In the genomic region with DNA sequence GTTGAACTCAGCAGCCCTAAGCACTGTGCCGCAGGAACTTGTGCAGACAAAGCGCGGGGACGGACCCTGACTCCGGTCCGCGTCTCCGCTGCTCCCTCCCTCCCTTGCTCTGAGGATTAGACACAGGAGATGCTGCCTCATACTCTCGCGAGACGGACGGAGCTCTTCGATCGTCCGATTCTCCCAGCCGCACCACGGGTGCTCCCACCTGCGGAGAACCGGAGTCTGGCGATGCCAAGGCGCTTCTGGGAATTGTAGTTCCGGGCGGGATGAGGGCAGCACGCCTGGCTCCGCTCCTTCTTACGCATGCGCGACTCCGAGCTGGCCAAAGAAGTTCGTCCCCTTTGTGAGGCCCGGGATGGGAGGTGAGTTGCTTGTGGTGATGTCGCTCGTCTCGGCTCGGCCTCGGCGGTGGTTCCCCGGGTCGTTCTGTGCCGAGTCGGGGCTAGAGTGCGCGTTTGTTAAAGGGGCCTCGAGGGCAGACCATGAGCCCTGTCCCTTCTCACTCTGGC, we compare ENCODE assay signal across 8 cellular contexts. TPM values are rescaled to one million over a fixed set of nuclear protein-coding genes. Genes with fewer than 3 reads are reported as not detected.
DNase-seq lines count a peak whose midpoint lies in the region; ATAC-seq and TF ChIP-seq lines count a peak whose summit lies in the region.
"Not testable (repeated sequence)": the region's sequence is repeated elsewhere in the genome, so short reads cannot be mapped to it uniquely, and the experiment has no call there.

A gene (plus strand): TSS at position 340 of the 512 bp plus-strand sequence. CDS start 578 bp downstream, outside the sequence.

- CTCF ChIA-PET in activated CD4-positive, alpha-beta T cell treated with anti-CD3 and anti-CD28 coated beads for 36 hours (lab: Charles Lee), result not testable (repeated sequence)

- POLR2A ChIA-PET in activated CD4-positive, alpha-beta T cell treated with anti-CD3 and anti-CD28 coated beads for 36 hours (lab: Charles Lee), result not testable (repeated sequence)

- H3K9ac ChIP-seq in BLaER1, result peak within 1 kb of the TSS; percentile 80

- H3K9me3 ChIP-seq in BLaER1, result peaks cover 24% of the 10 kb centered on the region

- not testable (repeated sequence) for H3K4me1 Mint-ChIP-seq in activated CD4-positive, alpha-beta T cell treated with anti-CD3 and anti-CD28 coated beads for 36 hours

- intact Hi-C loops in activated CD4-positive, alpha-beta T cell treated with anti-CD3 and anti-CD28 coated beads for 36 hours (cut with DNase I, micrococcal nuclease), result loop anchor here in 1 of 2 experiments (1.0 kb wide), 1 partner anchor 15 kb away; a partner anchor contains a TSS

- peak within 1 kb of the TSS; percentile 83 for H3K4me3 Mint-ChIP-seq in activated CD4-positive, alpha-beta T cell treated with anti-CD3 and anti-CD28 coated beads for 36 hours

- H3K27me3 ChIP-seq in BLaER1; kidney epithelial cell (ENCODE audit: control insufficient read depth, insufficient read depth, low read length): not testable (repeated sequence)

- not testable (repeated sequence) for H3K27me3 Mint-ChIP-seq in activated CD4-positive, alpha-beta T cell treated with anti-CD3 and anti-CD28 coated beads for 36 hours

- H4K20me1 ChIP-seq in BLaER1, result not testable (repeated sequence)

- DNase-seq in NCI-H524 treated with DMSO at 0.1 percent for 48 hours (lab: John Stamatoyannopoulos, UW), result peak; percentile 91
- peak; percentile 97 for DNase-seq in activated CD4-positive, alpha-beta T cell treated with anti-CD3 and anti-CD28 coated beads for 36 hours
- DNase-seq in kidney epithelial cell (ENCODE audit: low read depth), result peak; percentile 96
- DNase-seq in stimulated activated CD4-positive, alpha-beta T cell treated with anti-CD3 and anti-CD28 coated beads, Interleukin-15, amount 100 ng/mL, for 48 hours (ENCODE audit: low read depth in 2 of 2), result peak; percentile 95 to 98

- H3K27ac Mint-ChIP-seq in activated CD4-positive, alpha-beta T cell treated with anti-CD3 and anti-CD28 coated beads for 36 hours, result peak within 1 kb of the TSS; percentile 82

- not testable (repeated sequence) for TF ChIP-seq CTCF in kidney epithelial cell (IDR thresholded peaks at IDR 0.05; ENCODE audit: insufficient read depth, low read length, poor library complexity, severe bottlenecking)

- H3K4me2 ChIP-seq in BLaER1, result peak within 1 kb of the TSS; percentile 66

- H3K4me3 ChIP-seq in BLaER1, result peak within 1 kb of the TSS; percentile 70
- H3K4me3 ChIP-seq in kidney epithelial cell (ENCODE audit: low read depth, low read length), result peak within 1 kb of the TSS; percentile 41

- H3K4me1 ChIP-seq in BLaER1, result not testable (repeated sequence)

- H3K27ac ChIP-seq in BLaER1 (peak within 1 kb of the TSS; percentile 72; the same call in 1 of the 2 replicates), cingulate gyrus (ENCODE audit: low read depth, low read length) (peak within 1 kb of the TSS; percentile 29)

- peaks cover 26% of the 10 kb centered on the region for H3K36me3 ChIP-seq in BLaER1
- H3K36me3 ChIP-seq in kidney epithelial cell (ENCODE audit: control insufficient read depth, insufficient read depth, low read length), result not testable (repeated sequence)

- ATAC-seq in GM19324 (IDR thresholded peaks at IDR 0.05; ENCODE audit: low FRiP score, unreplicated experiment) (peak; percentile 96), HG03460 (IDR thresholded peaks at IDR 0.05; ENCODE audit: unreplicated experiment) (peak; percentile 94)
- ATAC-seq in activated CD4-positive, alpha-beta T cell treated with anti-CD3 and anti-CD28 coated beads for 36 hours, result peak; percentile 96

- not testable (repeated sequence) for H3K9me3 Mint-ChIP-seq in activated CD4-positive, alpha-beta T cell treated with anti-CD3 and anti-CD28 coated beads for 36 hours (ENCODE audit: low read depth)

- H3K36me3 Mint-ChIP-seq in activated CD4-positive, alpha-beta T cell treated with anti-CD3 and anti-CD28 coated beads for 36 hours (ENCODE audit: low read depth), result peaks cover 22% of the 10 kb centered on the region

RNA-seq across cellular contexts. Expression of the gene that starts here (rescaled TPM):
- total RNA-seq in activated CD4-positive, alpha-beta T cell treated with anti-CD3 and anti-CD28 coated beads for 36 hours, result 10 to 100 TPM; 30.1 to 35.3 TPM
- total RNA-seq in kidney epithelial cell, result 33.7 and 62.2 TPM in 2 replicates

Comparison
In these comparisons a context has a peak if more than half of its experiments do, and no peak if none do; other contexts are left out.
1. Peak in every context shown above with its lines: DNase-seq, ATAC-seq, H3K4me3 ChIP-seq and H3K27ac ChIP-seq.